ENCODE assay signal across 18 cellular contexts in genomic region chr20:11271920-11272594, GRCh38.
"Had no signal": no experiment of that assay in that cellular context is flagged by ENCODE, and none has a peak within 500 bp of the region (broad histone marks: within the 10 kb centered on the region; RNA-seq: fewer than 3 reads in every experiment).

No MANE protein-coding gene starts in this region.

- H3K4me3 Mint-ChIP-seq: activated naive CD8-positive, alpha-beta T cell treated with anti-CD3 and anti-CD28 coated beads for 36 hours; activated T-cell treated with anti-CD3 and anti-CD28 coated beads, Interleukin-2, amount 50 U/mL, for 72 hours; natural killer cell treated with Interleukin-12 subunit alpha and Interleukin-12 subunit beta and Interleukin-15 and Interleukin-18, amount 100 ng/mL, for 72 hours; T-helper 2 cell treated with Interferon-gamma antibody and Interleukin-4, amounts not matched to agents 5 μg/mL and 100 μg/mL, for 36 hours had no signal

- H3K4me1 Mint-ChIP-seq: activated naive CD8-positive, alpha-beta T cell treated with anti-CD3 and anti-CD28 coated beads for 36 hours had no signal

- H3K36me3 ChIP-seq: suprapubic skin, upper lobe of left lung had no signal

- H3K9me3 Mint-ChIP-seq: activated T-cell treated with anti-CD3 and anti-CD28 coated beads, Interleukin-2, amount 50 U/mL, for 72 hours; natural killer cell treated with Interleukin-12 subunit alpha and Interleukin-12 subunit beta and Interleukin-15 and Interleukin-18, amount 100 ng/mL, for 72 hours; T-helper 2 cell treated with Interferon-gamma antibody and Interleukin-4, amounts not matched to agents 5 μg/mL and 100 μg/mL, for 36 hours had no signal

- H3K36me3 Mint-ChIP-seq: activated naive CD8-positive, alpha-beta T cell treated with anti-CD3 and anti-CD28 coated beads for 36 hours; natural killer cell treated with Interleukin-12 subunit alpha and Interleukin-12 subunit beta and Interleukin-15 and Interleukin-18, amount 100 ng/mL, for 72 hours had no signal

- H3K27ac Mint-ChIP-seq: activated naive CD8-positive, alpha-beta T cell treated with anti-CD3 and anti-CD28 coated beads for 36 hours; activated T-cell treated with anti-CD3 and anti-CD28 coated beads, Interleukin-2, amount 50 U/mL, for 72 hours; natural killer cell treated with Interleukin-12 subunit alpha and Interleukin-12 subunit beta and Interleukin-15 and Interleukin-18, amount 100 ng/mL, for 72 hours; T-helper 2 cell treated with Interferon-gamma antibody and Interleukin-4, amounts not matched to agents 5 μg/mL and 100 μg/mL, for 36 hours had no signal

- ATAC-seq: activated T-cell treated with anti-CD3 and anti-CD28 coated beads, Interleukin-2, amount 50 U/mL, for 72 hours; foreskin keratinocyte; natural killer cell treated with Interleukin-12 subunit alpha and Interleukin-12 subunit beta and Interleukin-15 and Interleukin-18, amount 100 ng/mL, for 72 hours had no signal

- H3K27me3 Mint-ChIP-seq: activated naive CD8-positive, alpha-beta T cell treated with anti-CD3 and anti-CD28 coated beads for 36 hours had no signal

- DNase-seq: activated CD4-positive, alpha-beta T cell treated with anti-CD3 and anti-CD28 coated beads, Interleukin-2, amount 50 U/mL, for 4 hours; activated CD4-positive, CD25-positive, alpha-beta regulatory T cell treated with anti-CD3 and anti-CD28 coated beads, Interleukin-2, amount 50 U/mL, for 72 hours; activated gamma-delta T cell treated with Interleukin-2 at 50 U/mL for 16 hours; activated naive CD8-positive, alpha-beta T cell treated with anti-CD3 and anti-CD28 coated beads for 36 hours; activated T-cell treated with anti-CD3 and anti-CD28 coated beads, Interleukin-2, amount 50 U/mL, for 72 hours; anterior cingulate cortex; foreskin keratinocyte; head of caudate nucleus; mammary epithelial cell; stimulated activated CD4-positive, alpha-beta T cell treated with anti-CD3 and anti-CD28 coated beads, Interleukin-2, amount 100 ng/mL, for 24 hours; stimulated activated naive CD4-positive, alpha-beta T cell treated with Interleukin-2 at 50 U/mL for 16 hours had no signal

- FAIRE-seq: bronchial epithelial cell, endothelial cell of umbilical vein had no signal

- H3K27me3 ChIP-seq: dorsolateral prefrontal cortex, foreskin keratinocyte, suprapubic skin, upper lobe of left lung had no signal

- H3K27ac ChIP-seq: dorsolateral prefrontal cortex, suprapubic skin, upper lobe of left lung had no signal

- H3K9me3 ChIP-seq: suprapubic skin, upper lobe of left lung had no signal

- H3K4me3 ChIP-seq: dorsolateral prefrontal cortex, suprapubic skin, upper lobe of left lung had no signal
